Comparison of ENCODE assay signal across 8 cellular contexts in the genomic region with DNA sequence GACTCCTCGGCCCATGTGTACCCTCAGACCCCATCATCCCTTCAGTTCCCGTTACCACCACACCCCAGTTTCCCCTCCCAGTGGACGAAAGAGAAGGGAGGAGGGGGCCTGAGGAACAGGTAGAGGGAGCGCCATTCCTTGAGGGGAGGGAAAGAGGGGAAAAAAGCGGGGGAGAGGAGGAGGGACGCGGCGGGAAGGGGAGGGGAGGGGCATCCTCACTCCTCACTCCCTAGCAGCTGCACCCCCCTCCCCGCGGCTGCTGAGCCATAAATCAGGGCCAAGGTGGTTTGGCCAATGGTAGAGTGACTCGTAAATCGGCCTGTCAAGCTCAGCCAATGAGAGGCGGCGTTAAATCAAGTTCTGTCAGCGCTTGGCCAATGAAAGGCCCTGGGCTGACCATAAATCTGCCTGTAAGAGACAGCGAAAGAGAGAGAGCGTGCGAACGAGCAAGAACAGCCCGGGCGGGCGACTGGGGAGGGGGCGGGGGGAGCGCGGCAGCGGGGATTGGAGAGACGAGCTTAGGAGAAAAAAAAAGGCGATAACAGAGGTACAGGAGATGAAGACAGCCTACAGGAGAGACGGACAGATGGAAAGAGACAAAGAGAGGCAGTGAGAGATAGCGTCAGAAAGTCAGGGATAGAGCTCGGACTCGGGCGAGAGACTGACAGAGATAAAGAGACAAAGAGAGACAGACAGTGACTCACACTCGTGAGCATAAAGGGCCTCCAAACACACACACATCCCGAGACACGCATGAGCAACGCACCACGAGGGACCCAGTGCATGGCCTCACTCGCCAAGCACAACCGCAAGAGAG. TPM values are rescaled to one million over a fixed set of nuclear protein-coding genes. Genes with fewer than 3 reads are reported as not detected.
DNase-seq lines count a peak whose midpoint lies in the region; ATAC-seq and TF ChIP-seq lines count a peak whose summit lies in the region.

No MANE protein-coding gene starts in this region.

- no peaks in the 10 kb centered on the region for H3K9me3 Mint-ChIP-seq in osteocyte (ENCODE audit: unreplicated experiment)

- no peak for TF ChIP-seq CTCF in GM06990 (IDR thresholded peaks at IDR 0.05; ENCODE audit: insufficient read depth, low read length, poor library complexity, severe bottlenecking)
- no peak for TF ChIP-seq CTCF in osteocyte (IDR thresholded peaks at IDR 0.05)

- intact Hi-C loops in head of caudate nucleus (cut with DNase I) = loop anchor here (1.0 to 2.0 kb wide), 2 partner anchors 34 to 79 kb away; partner anchors contain the start of genes CBX5, COPZ1 and HNRNPA1

- peaks cover 5% of the 10 kb centered on the region for H3K4me1 ChIP-seq in thymus (ENCODE audit: control insufficient read depth, insufficient read depth, low read length)

- peak overlapping the region; percentile 80 for H3K4me3 ChIP-seq in GM06990 (replicated peaks; ENCODE audit: low read depth, low read length)
- peak overlapping the region; percentile 72 for H3K4me3 ChIP-seq in thymus (ENCODE audit: low read length)

- peak overlapping the region; percentile 89 for H3K27ac ChIP-seq in thymus (ENCODE audit: low read depth)

- 2% methylated on average over 40 of the region's 40 CpGs for WGBS in thymus

- no peak overlapping the region for H3K4me3 Mint-ChIP-seq in osteocyte (ENCODE audit: unreplicated experiment)

- ATAC-seq in HG02588 (IDR thresholded peaks at IDR 0.05; ENCODE audit: unreplicated experiment) = peak; percentile 96

- H3K27ac Mint-ChIP-seq in osteocyte (ENCODE audit: unreplicated experiment) = no peak overlapping the region

- H3K9me3 ChIP-seq in thymus (ENCODE audit: control insufficient read depth) = no peaks in the 10 kb centered on the region

- DNase-seq in GM06990 (ENCODE audit: extremely low read depth, insufficient read length) (peak; percentile 90), NCI-H1048 (lab: John Stamatoyannopoulos, UW) (peak; percentile 85), SK-N-DZ (ENCODE audit: low spot score) (peak; percentile 100), head of caudate nucleus (peak; percentile 93 to 99 (median 98)), osteocyte (ENCODE audit: extremely low spot score, unreplicated experiment) (peak; percentile 98)
- DNase-seq in activated naive CD4-positive, alpha-beta T cell treated with anti-CD3 and anti-CD28 coated beads, Interleukin-2, amount 50 U/mL, for 16 hours = peak; percentile 92

- peaks cover 20% of the 10 kb centered on the region for H3K4me1 Mint-ChIP-seq in osteocyte (ENCODE audit: unreplicated experiment)

- H3K36me3 ChIP-seq in GM06990 (ENCODE audit: control insufficient read depth, insufficient read depth, low read length) (no peaks in the 10 kb centered on the region), thymus (ENCODE audit: control insufficient read depth, insufficient read depth) (no peaks in the 10 kb centered on the region)

- no peaks in the 10 kb centered on the region for H3K27me3 ChIP-seq in GM06990 (replicated peaks; ENCODE audit: control insufficient read depth, insufficient read depth, low read length)
- H3K27me3 ChIP-seq in thymus (ENCODE audit: control insufficient read depth, insufficient read depth) = no peaks in the 10 kb centered on the region

- H3K36me3 Mint-ChIP-seq in osteocyte (ENCODE audit: unreplicated experiment) = no peaks in the 10 kb centered on the region

- H3K27me3 Mint-ChIP-seq in osteocyte (ENCODE audit: unreplicated experiment) = no peaks in the 10 kb centered on the region

RNA-seq across cellular contexts. Expression of gene GPR84, which starts 5.1 kb away (rescaled TPM):
- not detected in 2 replicates for polyA plus RNA-seq in SK-N-DZ (2014; cell fraction: cytosol; rRNA removed)
- not detected in 2 replicates for polyA plus RNA-seq in SK-N-DZ (2014; cell fraction: nucleus; rRNA removed)
- not detected in 2 replicates for total RNA-seq in osteocyte
- 0.62 TPM for polyA plus RNA-seq in thymus

RNA-seq across cellular contexts. Expression of gene ZNF385A, which starts 25.4 kb away (rescaled TPM):
- polyA plus RNA-seq in SK-N-DZ (2014; cell fraction: cytosol; rRNA removed) = 19.5 and 30.2 TPM in 2 replicates
- 7.6 and 21.2 TPM in 2 replicates for polyA plus RNA-seq in SK-N-DZ (2014; cell fraction: nucleus; rRNA removed)
- total RNA-seq in osteocyte = 12.3 and 12.7 TPM in 2 replicates
- 13.6 TPM for polyA plus RNA-seq in thymus

RNA-seq across cellular contexts. Expression of gene COPZ1, which starts 34.2 kb away (rescaled TPM):
- polyA plus RNA-seq in SK-N-DZ (2014; cell fraction: cytosol; rRNA removed) = 181 and 301 TPM in 2 replicates
- 131 and 141 TPM in 2 replicates for polyA plus RNA-seq in SK-N-DZ (2014; cell fraction: nucleus; rRNA removed)
- 126 and 136 TPM in 2 replicates for total RNA-seq in osteocyte
- 94.9 TPM for polyA plus RNA-seq in thymus

RNA-seq across cellular contexts. Expression of gene NFE2, which starts 58.3 kb away (rescaled TPM):
- polyA plus RNA-seq in SK-N-DZ (2014; cell fraction: cytosol; rRNA removed) = 0.15 and 0.51 TPM in 2 replicates
- 0.47 TPM in 1 of 2 replicates, not detected in the other for polyA plus RNA-seq in SK-N-DZ (2014; cell fraction: nucleus; rRNA removed)
- total RNA-seq in osteocyte = 0.30 TPM in 1 of 2 replicates, not detected in the other
- 2.8 TPM for polyA plus RNA-seq in thymus

RNA-seq across cellular contexts. Expression of gene ITGA5, which starts 59.9 kb away (rescaled TPM):
- polyA plus RNA-seq in SK-N-DZ (2014; cell fraction: cytosol; rRNA removed) = 0.05 TPM in 1 of 2 replicates, not detected in the other
- 0.05 and 0.12 TPM in 2 replicates for polyA plus RNA-seq in SK-N-DZ (2014; cell fraction: nucleus; rRNA removed)
- total RNA-seq in osteocyte = 98.4 and 100 TPM in 2 replicates
- polyA plus RNA-seq in thymus = 25.0 TPM

Comparison
In these comparisons a context has a peak if more than half of its experiments do, and no peak if none do; other contexts are left out.
1. Peak in every context shown above with its lines: DNase-seq, ATAC-seq, H3K4me3 ChIP-seq and H3K27ac ChIP-seq.